ENCODE assay signal across 1 cellular context in genomic region chrX:117538441-117539418, GRCh38.
TF ChIP-seq lines count a peak whose summit lies in the region.

No MANE protein-coding gene starts in this region.

TF ChIP-seq in IMR-90, 13 proteins besides CTCF, POLR2A, EP300 and RAD21 (continued from another document):
- TF ChIP-seq, protein P1, sequence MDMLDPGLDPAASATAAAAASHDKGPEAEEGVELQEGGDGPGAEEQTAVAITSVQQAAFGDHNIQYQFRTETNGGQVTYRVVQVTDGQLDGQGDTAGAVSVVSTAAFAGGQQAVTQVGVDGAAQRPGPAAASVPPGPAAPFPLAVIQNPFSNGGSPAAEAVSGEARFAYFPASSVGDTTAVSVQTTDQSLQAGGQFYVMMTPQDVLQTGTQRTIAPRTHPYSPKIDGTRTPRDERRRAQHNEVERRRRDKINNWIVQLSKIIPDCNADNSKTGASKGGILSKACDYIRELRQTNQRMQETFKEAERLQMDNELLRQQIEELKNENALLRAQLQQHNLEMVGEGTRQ (IDR thresholded peaks at IDR 0.05; ENCODE audit: low read depth, low read length), result no peak
- TF ChIP-seq SMC3 (IDR thresholded peaks at IDR 0.05; ENCODE audit: low read depth, low read length), result no peak
